Comparison of ENCODE assay signal across 8 cellular contexts in the genomic region with DNA sequence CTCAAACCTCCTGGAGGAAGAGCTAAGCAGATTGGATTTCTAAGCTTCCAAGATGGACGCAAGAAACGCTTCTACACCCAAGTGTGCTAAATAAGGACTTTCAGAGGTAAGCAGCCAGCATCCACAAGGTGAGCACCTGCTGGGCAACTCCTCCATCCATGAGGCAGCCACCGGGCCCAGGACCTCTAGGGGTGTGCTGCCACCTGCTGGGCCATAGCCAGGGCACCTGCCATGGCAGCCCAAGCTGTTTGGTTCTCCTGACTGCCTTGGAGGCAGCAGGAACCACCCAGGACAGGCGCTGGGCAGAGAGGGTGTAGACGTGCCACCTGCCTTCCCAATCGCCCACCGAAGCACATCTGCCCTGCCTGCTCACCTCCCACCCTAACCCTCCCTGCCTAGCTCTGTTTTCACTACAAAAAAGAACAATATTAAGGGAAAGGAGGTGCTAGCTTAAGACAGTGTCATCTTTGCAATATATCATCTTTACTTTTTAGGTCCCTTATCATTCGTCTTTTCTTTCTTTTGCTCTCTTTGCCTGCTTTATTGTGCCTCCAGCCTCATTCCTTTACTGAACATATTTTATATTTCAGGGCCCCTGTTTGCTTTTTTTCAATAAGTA. TPM values are rescaled to one million over a fixed set of nuclear protein-coding genes. Genes with fewer than 3 reads are reported as not detected.
DNase-seq lines count a peak whose midpoint lies in the region; ATAC-seq and TF ChIP-seq lines count a peak whose summit lies in the region.

No MANE protein-coding gene starts in this region.

- H3K9me3 Mint-ChIP-seq in neural crest cell = no peaks in the 10 kb centered on the region
- no peaks in the 10 kb centered on the region for H3K9me3 Mint-ChIP-seq in type B pancreatic cell

- H3K4me1 Mint-ChIP-seq in neural crest cell (no peaks in the 10 kb centered on the region), type B pancreatic cell (ENCODE audit: unreplicated experiment) (peaks cover 22% of the 10 kb centered on the region)

- H3K27ac ChIP-seq in HEK293 (ENCODE audit: extremely low read depth, low read depth, low read length) = no peak overlapping the region

- H3K27ac Mint-ChIP-seq in neural crest cell (ENCODE audit: unreplicated experiment) (no peak overlapping the region), type B pancreatic cell (peak overlapping the region; percentile 37)

- peak; percentile 87 for TF ChIP-seq CTCF in HEK293 (tag by site-specific recombination; IDR thresholded peaks at IDR 0.05)
- TF ChIP-seq CTCF in neural crest cell (conservative IDR thresholded peaks at IDR 0.05) = peak; percentile 78
- peak; percentile 75 for TF ChIP-seq CTCF in type B pancreatic cell (conservative IDR thresholded peaks at IDR 0.05)

- H3K36me3 ChIP-seq in HEK293 (ENCODE audit: control insufficient read depth in 2 of 2, insufficient read depth in 1 of 2, low read length in 2 of 2) = peaks cover 6 to 20% of the 10 kb centered on the region in 2 experiments; a peak in 2 of 3 replicates

- no peak overlapping the region for H3K4me3 ChIP-seq in HEK293 (ENCODE audit: low read depth, low read length)

- H3K4me3 Mint-ChIP-seq in neural crest cell (no peak overlapping the region), type B pancreatic cell (no peak overlapping the region)

- POLR2A ChIA-PET in HEK293 (lab: Yijun Ruan, JAX) = interaction anchor here (0.6 to 1.2 kb wide), 4 partner anchors 22 to 184 kb away, joined by 3 to 5 read pairs (median 4); partner anchors contain the start of gene SPINT1

- H3K4me1 ChIP-seq in HEK293 (ENCODE audit: control insufficient read depth, insufficient read depth, low read length) = peaks cover 6% of the 10 kb centered on the region

- H3K27me3 Mint-ChIP-seq in neural crest cell (ENCODE audit: low read depth) (no peaks in the 10 kb centered on the region), type B pancreatic cell (no peaks in the 10 kb centered on the region)

- DNase-seq in EH (ENCODE audit: low read depth) = peak; percentile 35
- peak; percentile 86 for DNase-seq in NCI-H2171 treated with DMSO at 0.1 percent for 48 hours (lab: John Stamatoyannopoulos, UW)
- peak; percentile 78 to 80 for DNase-seq in activated CD4-positive, alpha-beta T cell treated with anti-CD3 and anti-CD28 coated beads for 4 hours
- peak; percentile 65 for DNase-seq in ecto neural progenitor cell (ENCODE audit: low spot score)
- DNase-seq in neural crest cell (ENCODE audit: low read depth, low spot score) = peak; percentile 37
- DNase-seq in type B pancreatic cell (ENCODE audit: extremely low spot score, unreplicated experiment) = peak; percentile 81

- H3K36me3 Mint-ChIP-seq in neural crest cell (ENCODE audit: low read depth) (no peaks in the 10 kb centered on the region), type B pancreatic cell (no peaks in the 10 kb centered on the region)

- no peaks in the 10 kb centered on the region for H3K9me3 ChIP-seq in HEK293 (ENCODE audit: control insufficient read depth, insufficient read depth, low read depth, low read length)

- CTCF ChIA-PET in HEK293 (lab: Yijun Ruan, JAX) = interaction anchor here (0.7 to 2.0 kb wide), 20 partner anchors 9 to 325 kb away, joined by 3 to 18 read pairs (median 5); partner anchors contain the start of genes C15orf62 and VPS18

- ATAC-seq in HG03520 (IDR thresholded peaks at IDR 0.05; ENCODE audit: unreplicated experiment) = no peak

TF ChIP-seq in HEK293, 187 proteins besides CTCF, POLR2A, EP300 and RAD21 (continues in another document):
- 0 out of 2 replicates have a peak, but pooled peaks have one; percentile 20 for TF ChIP-seq ZNF660 (tag by site-specific recombination; IDR thresholded peaks at IDR 0.05)
- peak; percentile 38; the same call in 1 of the 2 replicates for TF ChIP-seq SP7 (tag by site-specific recombination; IDR thresholded peaks at IDR 0.05)
- TF ChIP-seq, protein P1, sequence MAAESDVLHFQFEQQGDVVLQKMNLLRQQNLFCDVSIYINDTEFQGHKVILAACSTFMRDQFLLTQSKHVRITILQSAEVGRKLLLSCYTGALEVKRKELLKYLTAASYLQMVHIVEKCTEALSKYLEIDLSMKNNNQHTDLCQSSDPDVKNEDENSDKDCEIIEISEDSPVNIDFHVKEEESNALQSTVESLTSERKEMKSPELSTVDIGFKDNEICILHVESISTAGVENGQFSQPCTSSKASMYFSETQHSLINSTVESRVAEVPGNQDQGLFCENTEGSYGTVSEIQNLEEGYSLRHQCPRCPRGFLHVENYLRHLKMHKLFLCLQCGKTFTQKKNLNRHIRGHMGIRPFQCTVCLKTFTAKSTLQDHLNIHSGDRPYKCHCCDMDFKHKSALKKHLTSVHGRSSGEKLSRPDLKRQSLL (tag by site-specific recombination; IDR thresholded peaks at IDR 0.05) = no peak
- TF ChIP-seq ZIC2 (tag by site-specific recombination; IDR thresholded peaks at IDR 0.05) = peak; percentile 66
- no peak for TF ChIP-seq ZNF830 (tag by site-specific recombination; IDR thresholded peaks at IDR 0.05; ENCODE audit: low read depth)
- TF ChIP-seq YY2 (tag by site-specific recombination; IDR thresholded peaks at IDR 0.05) = peak; percentile 34; the same call in 1 of the 2 replicates
- peak; percentile 37; the same call in 1 of the 2 replicates for TF ChIP-seq ZNF10 (tag by site-specific recombination; IDR thresholded peaks at IDR 0.05)
- peak; percentile 79; the same call in 1 of the 2 replicates for TF ChIP-seq ZSCAN30 (tag by site-specific recombination; IDR thresholded peaks at IDR 0.05)
- no peak for TF ChIP-seq OSR2 (tag by site-specific recombination; IDR thresholded peaks at IDR 0.05)
- no peak for TF ChIP-seq MEIS1 (CRISPR knock-in tag; IDR thresholded peaks at IDR 0.05; ENCODE audit: borderline replicate concordance)
- no peak for TF ChIP-seq ZFP37 (tag by site-specific recombination; IDR thresholded peaks at IDR 0.05)
- TF ChIP-seq MYNN (tag by site-specific recombination; IDR thresholded peaks at IDR 0.05; ENCODE audit: borderline replicate concordance) = no peak
- TF ChIP-seq ZNF18 (tag by site-specific recombination; IDR thresholded peaks at IDR 0.05) = no peak
- TF ChIP-seq ZNF513 (tag by site-specific recombination; IDR thresholded peaks at IDR 0.05) = no peak
- TF ChIP-seq KLF17 (tag by site-specific recombination; IDR thresholded peaks at IDR 0.05) = no peak
- TF ChIP-seq, protein P2, sequence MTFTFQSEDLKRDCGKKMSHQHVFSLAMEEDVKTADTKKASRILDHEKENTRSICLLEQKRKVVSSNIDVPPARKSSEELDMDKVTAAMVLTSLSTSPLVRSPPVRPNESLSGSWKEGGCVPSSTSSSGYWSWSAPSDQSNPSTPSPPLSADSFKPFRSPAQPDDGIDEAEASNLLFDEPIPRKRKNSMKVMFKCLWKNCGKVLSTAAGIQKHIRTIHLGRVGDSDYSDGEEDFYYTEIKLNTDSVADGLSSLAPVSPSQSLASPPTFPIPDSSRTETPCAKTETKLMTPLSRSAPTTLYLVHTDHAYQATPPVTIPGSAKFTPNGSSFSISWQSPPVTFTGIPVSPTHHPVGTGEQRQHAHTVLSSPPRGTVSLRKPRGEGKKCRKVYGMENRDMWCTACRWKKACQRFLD (tag by site-specific recombination; IDR thresholded peaks at IDR 0.05) = no peak

RNA-seq across cellular contexts. Expression of gene C15orf62, which starts 12.9 kb away (rescaled TPM):
- 0.44 and 0.61 TPM in 2 replicates for total RNA-seq in neural crest cell
- 1.1 and 1.3 TPM in 2 replicates for total RNA-seq in type B pancreatic cell (ENCODE audit: low replicate concordance)

RNA-seq across cellular contexts. Expression of gene GCHFR, which starts 18.9 kb away (rescaled TPM):
- total RNA-seq in neural crest cell (9.1 and 9.9 TPM in 2 replicates), type B pancreatic cell (ENCODE audit: low replicate concordance) (23.3 and 23.5 TPM in 2 replicates)

RNA-seq across cellular contexts. Expression of gene ZFYVE19, which starts 24.2 kb away (rescaled TPM):
- total RNA-seq in neural crest cell (24.2 and 25.5 TPM in 2 replicates), type B pancreatic cell (ENCODE audit: low replicate concordance) (31.6 and 45.0 TPM in 2 replicates)

RNA-seq across cellular contexts. Expression of gene DNAJC17, which starts 24.6 kb away (rescaled TPM):
- total RNA-seq in neural crest cell (39.3 and 44.5 TPM in 2 replicates), type B pancreatic cell (ENCODE audit: low replicate concordance) (23.7 and 38.3 TPM in 2 replicates)

RNA-seq across cellular contexts. Expression of gene RMDN3, which starts 27.7 kb away (rescaled TPM):
- total RNA-seq in neural crest cell (30.7 and 32.2 TPM in 2 replicates), type B pancreatic cell (ENCODE audit: low replicate concordance) (30.4 and 32.0 TPM in 2 replicates)

Comparison
In these comparisons a context has a peak if more than half of its experiments do, and no peak if none do; other contexts are left out.
1. DNase-seq: peak in every context shown above with its lines; median percentile 86 in NCI-H2171 treated with DMSO at 0.1 percent for 48 hours; 81 in type B pancreatic cell; 79 in activated CD4-positive, alpha-beta T cell treated with anti-CD3 and anti-CD28 coated beads for 4 hours; 65 in ecto neural progenitor cell; 37 in neural crest cell; 35 in EH.